Comparison of ENCODE assay signal across 1 cellular context in the genomic region with DNA sequence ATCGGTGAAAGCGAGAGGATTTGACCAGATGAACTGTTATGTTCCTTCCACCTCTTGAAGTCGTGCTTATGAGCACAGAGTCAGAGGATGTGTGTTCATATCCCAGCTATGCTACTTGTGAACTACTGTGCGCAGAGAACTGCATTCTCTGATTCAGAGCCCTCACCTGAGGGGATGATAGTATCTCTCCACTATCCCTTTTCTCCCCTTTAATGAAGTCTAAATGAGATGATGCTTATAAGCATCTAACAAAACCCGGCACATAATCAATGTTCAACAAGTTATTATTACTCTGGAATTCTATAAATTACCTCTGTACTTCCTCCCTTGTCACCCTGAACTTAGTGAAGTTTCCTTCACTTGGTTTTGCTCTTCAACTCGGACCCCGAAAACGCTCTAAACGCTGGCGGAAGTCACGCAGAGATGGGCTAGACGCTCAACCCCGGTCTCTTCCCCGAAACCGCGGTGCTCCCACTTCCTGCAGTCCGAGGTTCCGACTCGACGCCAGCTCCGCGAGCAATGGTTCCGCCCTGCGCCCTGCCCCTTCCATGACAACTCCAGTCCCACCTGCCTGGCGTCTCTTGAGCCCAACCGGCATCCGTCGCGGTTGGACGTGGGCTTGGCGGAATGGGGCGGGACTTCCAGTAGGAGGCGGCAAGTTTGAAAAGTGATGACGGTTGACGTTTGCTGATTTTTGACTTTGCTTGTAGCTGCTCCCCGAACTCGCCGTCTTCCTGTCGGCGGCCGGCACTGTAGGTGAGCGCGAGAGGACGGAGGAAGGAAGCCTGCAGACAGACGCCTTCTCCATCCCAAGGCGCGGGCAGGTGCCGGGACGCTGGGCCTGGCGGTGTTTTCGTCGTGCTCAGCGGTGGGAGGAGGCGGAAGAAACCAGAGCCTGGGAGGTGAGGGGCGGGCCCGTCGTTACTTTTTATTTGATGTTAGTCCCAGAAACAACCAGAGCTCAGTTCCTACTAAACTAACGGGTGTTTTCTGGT.
A peak's percentile ranks its signal among the peaks of the same experiment; 100 is the strongest.
TF ChIP-seq lines count a peak whose summit lies in the region.

NUF2 (plus strand) TSS at position 644 of the 995 bp plus-strand sequence. CDS start 4,098 bp downstream, outside the sequence.

TF ChIP-seq in WTC11, 78 proteins besides CTCF, POLR2A, EP300 and RAD21 (continued from another document and continues in another):
- TF ChIP-seq, protein P1, sequence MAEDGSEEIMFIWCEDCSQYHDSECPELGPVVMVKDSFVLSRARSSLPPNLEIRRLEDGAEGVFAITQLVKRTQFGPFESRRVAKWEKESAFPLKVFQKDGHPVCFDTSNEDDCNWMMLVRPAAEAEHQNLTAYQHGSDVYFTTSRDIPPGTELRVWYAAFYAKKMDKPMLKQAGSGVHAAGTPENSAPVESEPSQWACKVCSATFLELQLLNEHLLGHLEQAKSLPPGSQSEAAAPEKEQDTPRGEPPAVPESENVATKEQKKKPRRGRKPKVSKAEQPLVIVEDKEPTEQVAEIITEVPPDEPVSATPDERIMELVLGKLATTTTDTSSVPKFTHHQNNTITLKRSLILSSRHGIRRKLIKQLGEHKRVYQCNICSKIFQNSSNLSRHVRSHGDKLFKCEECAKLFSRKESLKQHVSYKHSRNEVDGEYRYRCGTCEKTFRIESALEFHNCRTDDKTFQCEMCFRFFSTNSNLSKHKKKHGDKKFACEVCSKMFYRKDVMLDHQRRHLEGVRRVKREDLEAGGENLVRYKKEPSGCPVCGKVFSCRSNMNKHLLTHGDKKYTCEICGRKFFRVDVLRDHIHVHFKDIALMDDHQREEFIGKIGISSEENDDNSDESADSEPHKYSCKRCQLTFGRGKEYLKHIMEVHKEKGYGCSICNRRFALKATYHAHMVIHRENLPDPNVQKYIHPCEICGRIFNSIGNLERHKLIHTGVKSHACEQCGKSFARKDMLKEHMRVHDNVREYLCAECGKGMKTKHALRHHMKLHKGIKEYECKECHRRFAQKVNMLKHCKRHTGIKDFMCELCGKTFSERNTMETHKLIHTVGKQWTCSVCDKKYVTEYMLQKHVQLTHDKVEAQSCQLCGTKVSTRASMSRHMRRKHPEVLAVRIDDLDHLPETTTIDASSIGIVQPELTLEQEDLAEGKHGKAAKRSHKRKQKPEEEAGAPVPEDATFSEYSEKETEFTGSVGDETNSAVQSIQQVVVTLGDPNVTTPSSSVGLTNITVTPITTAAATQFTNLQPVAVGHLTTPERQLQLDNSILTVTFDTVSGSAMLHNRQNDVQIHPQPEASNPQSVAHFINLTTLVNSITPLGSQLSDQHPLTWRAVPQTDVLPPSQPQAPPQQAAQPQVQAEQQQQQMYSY (CRISPR knock-in tag; IDR thresholded peaks at IDR 0.05): 0 out of 2 replicates have a peak, but pooled peaks have one; percentile 35
- TF ChIP-seq CREB1 (CRISPR knock-in tag; IDR thresholded peaks at IDR 0.05) (peak; percentile 87), ZNF219 (CRISPR knock-in tag; IDR thresholded peaks at IDR 0.05; ENCODE audit: borderline replicate concordance) (peak; percentile 69; the same call in 1 of the 2 replicates), ZNF512 (CRISPR knock-in tag; IDR thresholded peaks at IDR 0.05; ENCODE audit: borderline replicate concordance) (0 out of 2 replicates have a peak, but pooled peaks have one; percentile 47), ZNF121 (CRISPR knock-in tag; IDR thresholded peaks at IDR 0.05) (no peak), SMAD3 (CRISPR knock-in tag; IDR thresholded peaks at IDR 0.05; ENCODE audit: borderline replicate concordance) (no peak; the same call in 1 of the 2 replicates), CBFB (CRISPR knock-in tag; IDR thresholded peaks at IDR 0.05; ENCODE audit: low read depth) (peak; percentile 98), TP53 (CRISPR knock-in tag; IDR thresholded peaks at IDR 0.05) (peak; percentile 89), EMX1 (CRISPR knock-in tag; IDR thresholded peaks at IDR 0.05) (no peak), FOXK1 (CRISPR knock-in tag; IDR thresholded peaks at IDR 0.05) (peak; percentile 99), FOXP1 (CRISPR knock-in tag; IDR thresholded peaks at IDR 0.05; ENCODE audit: borderline replicate concordance) (peak; percentile 97), ZNF423 (CRISPR knock-in tag; IDR thresholded peaks at IDR 0.05) (no peak)
- TF ChIP-seq, protein P2, sequence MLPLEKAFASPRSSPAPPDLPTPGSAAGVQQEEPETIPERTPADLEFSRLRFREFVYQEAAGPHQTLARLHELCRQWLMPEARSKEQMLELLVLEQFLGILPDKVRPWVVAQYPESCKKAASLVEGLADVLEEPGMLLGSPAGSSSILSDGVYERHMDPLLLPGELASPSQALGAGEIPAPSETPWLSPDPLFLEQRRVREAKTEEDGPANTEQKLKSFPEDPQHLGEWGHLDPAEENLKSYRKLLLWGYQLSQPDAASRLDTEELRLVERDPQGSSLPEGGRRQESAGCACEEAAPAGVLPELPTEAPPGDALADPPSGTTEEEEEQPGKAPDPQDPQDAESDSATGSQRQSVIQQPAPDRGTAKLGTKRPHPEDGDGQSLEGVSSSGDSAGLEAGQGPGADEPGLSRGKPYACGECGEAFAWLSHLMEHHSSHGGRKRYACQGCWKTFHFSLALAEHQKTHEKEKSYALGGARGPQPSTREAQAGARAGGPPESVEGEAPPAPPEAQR (CRISPR knock-in tag; IDR thresholded peaks at IDR 0.05): no peak
- TF ChIP-seq, protein P3, sequence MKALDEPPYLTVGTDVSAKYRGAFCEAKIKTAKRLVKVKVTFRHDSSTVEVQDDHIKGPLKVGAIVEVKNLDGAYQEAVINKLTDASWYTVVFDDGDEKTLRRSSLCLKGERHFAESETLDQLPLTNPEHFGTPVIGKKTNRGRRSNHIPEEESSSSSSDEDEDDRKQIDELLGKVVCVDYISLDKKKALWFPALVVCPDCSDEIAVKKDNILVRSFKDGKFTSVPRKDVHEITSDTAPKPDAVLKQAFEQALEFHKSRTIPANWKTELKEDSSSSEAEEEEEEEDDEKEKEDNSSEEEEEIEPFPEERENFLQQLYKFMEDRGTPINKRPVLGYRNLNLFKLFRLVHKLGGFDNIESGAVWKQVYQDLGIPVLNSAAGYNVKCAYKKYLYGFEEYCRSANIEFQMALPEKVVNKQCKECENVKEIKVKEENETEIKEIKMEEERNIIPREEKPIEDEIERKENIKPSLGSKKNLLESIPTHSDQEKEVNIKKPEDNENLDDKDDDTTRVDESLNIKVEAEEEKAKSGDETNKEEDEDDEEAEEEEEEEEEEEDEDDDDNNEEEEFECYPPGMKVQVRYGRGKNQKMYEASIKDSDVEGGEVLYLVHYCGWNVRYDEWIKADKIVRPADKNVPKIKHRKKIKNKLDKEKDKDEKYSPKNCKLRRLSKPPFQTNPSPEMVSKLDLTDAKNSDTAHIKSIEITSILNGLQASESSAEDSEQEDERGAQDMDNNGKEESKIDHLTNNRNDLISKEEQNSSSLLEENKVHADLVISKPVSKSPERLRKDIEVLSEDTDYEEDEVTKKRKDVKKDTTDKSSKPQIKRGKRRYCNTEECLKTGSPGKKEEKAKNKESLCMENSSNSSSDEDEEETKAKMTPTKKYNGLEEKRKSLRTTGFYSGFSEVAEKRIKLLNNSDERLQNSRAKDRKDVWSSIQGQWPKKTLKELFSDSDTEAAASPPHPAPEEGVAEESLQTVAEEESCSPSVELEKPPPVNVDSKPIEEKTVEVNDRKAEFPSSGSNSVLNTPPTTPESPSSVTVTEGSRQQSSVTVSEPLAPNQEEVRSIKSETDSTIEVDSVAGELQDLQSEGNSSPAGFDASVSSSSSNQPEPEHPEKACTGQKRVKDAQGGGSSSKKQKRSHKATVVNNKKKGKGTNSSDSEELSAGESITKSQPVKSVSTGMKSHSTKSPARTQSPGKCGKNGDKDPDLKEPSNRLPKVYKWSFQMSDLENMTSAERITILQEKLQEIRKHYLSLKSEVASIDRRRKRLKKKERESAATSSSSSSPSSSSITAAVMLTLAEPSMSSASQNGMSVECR (CRISPR knock-in tag; IDR thresholded peaks at IDR 0.05; ENCODE audit: borderline replicate concordance): peak; percentile 92; the same call in 1 of the 2 replicates
- TF ChIP-seq, protein P4, sequence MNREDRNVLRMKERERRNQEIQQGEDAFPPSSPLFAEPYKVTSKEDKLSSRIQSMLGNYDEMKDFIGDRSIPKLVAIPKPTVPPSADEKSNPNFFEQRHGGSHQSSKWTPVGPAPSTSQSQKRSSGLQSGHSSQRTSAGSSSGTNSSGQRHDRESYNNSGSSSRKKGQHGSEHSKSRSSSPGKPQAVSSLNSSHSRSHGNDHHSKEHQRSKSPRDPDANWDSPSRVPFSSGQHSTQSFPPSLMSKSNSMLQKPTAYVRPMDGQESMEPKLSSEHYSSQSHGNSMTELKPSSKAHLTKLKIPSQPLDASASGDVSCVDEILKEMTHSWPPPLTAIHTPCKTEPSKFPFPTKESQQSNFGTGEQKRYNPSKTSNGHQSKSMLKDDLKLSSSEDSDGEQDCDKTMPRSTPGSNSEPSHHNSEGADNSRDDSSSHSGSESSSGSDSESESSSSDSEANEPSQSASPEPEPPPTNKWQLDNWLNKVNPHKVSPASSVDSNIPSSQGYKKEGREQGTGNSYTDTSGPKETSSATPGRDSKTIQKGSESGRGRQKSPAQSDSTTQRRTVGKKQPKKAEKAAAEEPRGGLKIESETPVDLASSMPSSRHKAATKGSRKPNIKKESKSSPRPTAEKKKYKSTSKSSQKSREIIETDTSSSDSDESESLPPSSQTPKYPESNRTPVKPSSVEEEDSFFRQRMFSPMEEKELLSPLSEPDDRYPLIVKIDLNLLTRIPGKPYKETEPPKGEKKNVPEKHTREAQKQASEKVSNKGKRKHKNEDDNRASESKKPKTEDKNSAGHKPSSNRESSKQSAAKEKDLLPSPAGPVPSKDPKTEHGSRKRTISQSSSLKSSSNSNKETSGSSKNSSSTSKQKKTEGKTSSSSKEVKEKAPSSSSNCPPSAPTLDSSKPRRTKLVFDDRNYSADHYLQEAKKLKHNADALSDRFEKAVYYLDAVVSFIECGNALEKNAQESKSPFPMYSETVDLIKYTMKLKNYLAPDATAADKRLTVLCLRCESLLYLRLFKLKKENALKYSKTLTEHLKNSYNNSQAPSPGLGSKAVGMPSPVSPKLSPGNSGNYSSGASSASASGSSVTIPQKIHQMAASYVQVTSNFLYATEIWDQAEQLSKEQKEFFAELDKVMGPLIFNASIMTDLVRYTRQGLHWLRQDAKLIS (CRISPR knock-in tag; IDR thresholded peaks at IDR 0.05; ENCODE audit: borderline replicate concordance): peak; percentile 96
- TF ChIP-seq, protein P5, sequence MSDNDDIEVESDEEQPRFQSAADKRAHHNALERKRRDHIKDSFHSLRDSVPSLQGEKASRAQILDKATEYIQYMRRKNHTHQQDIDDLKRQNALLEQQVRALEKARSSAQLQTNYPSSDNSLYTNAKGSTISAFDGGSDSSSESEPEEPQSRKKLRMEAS (CRISPR knock-in tag; IDR thresholded peaks at IDR 0.05): peak; percentile 93
- TF ChIP-seq, protein P6, sequence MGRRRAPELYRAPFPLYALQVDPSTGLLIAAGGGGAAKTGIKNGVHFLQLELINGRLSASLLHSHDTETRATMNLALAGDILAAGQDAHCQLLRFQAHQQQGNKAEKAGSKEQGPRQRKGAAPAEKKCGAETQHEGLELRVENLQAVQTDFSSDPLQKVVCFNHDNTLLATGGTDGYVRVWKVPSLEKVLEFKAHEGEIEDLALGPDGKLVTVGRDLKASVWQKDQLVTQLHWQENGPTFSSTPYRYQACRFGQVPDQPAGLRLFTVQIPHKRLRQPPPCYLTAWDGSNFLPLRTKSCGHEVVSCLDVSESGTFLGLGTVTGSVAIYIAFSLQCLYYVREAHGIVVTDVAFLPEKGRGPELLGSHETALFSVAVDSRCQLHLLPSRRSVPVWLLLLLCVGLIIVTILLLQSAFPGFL (CRISPR knock-in tag; IDR thresholded peaks at IDR 0.05; ENCODE audit: borderline replicate concordance): no peak
- TF ChIP-seq, protein P7, sequence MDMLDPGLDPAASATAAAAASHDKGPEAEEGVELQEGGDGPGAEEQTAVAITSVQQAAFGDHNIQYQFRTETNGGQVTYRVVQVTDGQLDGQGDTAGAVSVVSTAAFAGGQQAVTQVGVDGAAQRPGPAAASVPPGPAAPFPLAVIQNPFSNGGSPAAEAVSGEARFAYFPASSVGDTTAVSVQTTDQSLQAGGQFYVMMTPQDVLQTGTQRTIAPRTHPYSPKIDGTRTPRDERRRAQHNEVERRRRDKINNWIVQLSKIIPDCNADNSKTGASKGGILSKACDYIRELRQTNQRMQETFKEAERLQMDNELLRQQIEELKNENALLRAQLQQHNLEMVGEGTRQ (CRISPR knock-in tag; IDR thresholded peaks at IDR 0.05): peak; percentile 60
- TF ChIP-seq, protein P8, sequence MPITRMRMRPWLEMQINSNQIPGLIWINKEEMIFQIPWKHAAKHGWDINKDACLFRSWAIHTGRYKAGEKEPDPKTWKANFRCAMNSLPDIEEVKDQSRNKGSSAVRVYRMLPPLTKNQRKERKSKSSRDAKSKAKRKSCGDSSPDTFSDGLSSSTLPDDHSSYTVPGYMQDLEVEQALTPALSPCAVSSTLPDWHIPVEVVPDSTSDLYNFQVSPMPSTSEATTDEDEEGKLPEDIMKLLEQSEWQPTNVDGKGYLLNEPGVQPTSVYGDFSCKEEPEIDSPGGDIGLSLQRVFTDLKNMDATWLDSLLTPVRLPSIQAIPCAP (CRISPR knock-in tag; IDR thresholded peaks at IDR 0.05): no peak
- TF ChIP-seq, protein P9, sequence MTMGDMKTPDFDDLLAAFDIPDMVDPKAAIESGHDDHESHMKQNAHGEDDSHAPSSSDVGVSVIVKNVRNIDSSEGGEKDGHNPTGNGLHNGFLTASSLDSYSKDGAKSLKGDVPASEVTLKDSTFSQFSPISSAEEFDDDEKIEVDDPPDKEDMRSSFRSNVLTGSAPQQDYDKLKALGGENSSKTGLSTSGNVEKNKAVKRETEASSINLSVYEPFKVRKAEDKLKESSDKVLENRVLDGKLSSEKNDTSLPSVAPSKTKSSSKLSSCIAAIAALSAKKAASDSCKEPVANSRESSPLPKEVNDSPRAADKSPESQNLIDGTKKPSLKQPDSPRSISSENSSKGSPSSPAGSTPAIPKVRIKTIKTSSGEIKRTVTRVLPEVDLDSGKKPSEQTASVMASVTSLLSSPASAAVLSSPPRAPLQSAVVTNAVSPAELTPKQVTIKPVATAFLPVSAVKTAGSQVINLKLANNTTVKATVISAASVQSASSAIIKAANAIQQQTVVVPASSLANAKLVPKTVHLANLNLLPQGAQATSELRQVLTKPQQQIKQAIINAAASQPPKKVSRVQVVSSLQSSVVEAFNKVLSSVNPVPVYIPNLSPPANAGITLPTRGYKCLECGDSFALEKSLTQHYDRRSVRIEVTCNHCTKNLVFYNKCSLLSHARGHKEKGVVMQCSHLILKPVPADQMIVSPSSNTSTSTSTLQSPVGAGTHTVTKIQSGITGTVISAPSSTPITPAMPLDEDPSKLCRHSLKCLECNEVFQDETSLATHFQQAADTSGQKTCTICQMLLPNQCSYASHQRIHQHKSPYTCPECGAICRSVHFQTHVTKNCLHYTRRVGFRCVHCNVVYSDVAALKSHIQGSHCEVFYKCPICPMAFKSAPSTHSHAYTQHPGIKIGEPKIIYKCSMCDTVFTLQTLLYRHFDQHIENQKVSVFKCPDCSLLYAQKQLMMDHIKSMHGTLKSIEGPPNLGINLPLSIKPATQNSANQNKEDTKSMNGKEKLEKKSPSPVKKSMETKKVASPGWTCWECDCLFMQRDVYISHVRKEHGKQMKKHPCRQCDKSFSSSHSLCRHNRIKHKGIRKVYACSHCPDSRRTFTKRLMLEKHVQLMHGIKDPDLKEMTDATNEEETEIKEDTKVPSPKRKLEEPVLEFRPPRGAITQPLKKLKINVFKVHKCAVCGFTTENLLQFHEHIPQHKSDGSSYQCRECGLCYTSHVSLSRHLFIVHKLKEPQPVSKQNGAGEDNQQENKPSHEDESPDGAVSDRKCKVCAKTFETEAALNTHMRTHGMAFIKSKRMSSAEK (CRISPR knock-in tag; IDR thresholded peaks at IDR 0.05; ENCODE audit: borderline replicate concordance): no peak
